Comparison of ENCODE assay signal across 8 cellular contexts in genomic region chr14:81710232-81710845, GRCh38.
DNase-seq lines count a peak whose midpoint lies in the region; ATAC-seq and TF ChIP-seq lines count a peak whose summit lies in the region.

No MANE protein-coding gene starts in this region.

- no peak overlapping the region for H3K4me3 ChIP-seq in WERI-Rb-1 (ENCODE audit: low read depth, low read length)

- H3K27me3 ChIP-seq in WERI-Rb-1 (ENCODE audit: insufficient read depth, low read depth, severe bottlenecking), result no peaks in the 10 kb centered on the region

- H3K27ac ChIP-seq in WERI-Rb-1, result no peak overlapping the region

- ATAC-seq in GM18909 (IDR thresholded peaks at IDR 0.05; ENCODE audit: poor library complexity, unreplicated experiment), result peak; percentile 60
- no peak for ATAC-seq in GM21526 (IDR thresholded peaks at IDR 0.05; ENCODE audit: low FRiP score, unreplicated experiment)
- no peak for ATAC-seq in HG03520 (IDR thresholded peaks at IDR 0.05; ENCODE audit: unreplicated experiment)
- no peak for ATAC-seq in HG03108 (IDR thresholded peaks at IDR 0.05; ENCODE audit: unreplicated experiment)

- peak; percentile 61 for TF ChIP-seq CTCF in WERI-Rb-1 (IDR thresholded peaks at IDR 0.05; ENCODE audit: low read depth, low read length)

- H3K36me3 ChIP-seq in WERI-Rb-1, result no peaks in the 10 kb centered on the region

- peak; percentile 16 for DNase-seq in COLO829 (ENCODE audit: low spot score)
- DNase-seq in NCI-H1092 treated with DMSO at 0.1 percent for 48 hours (lab: John Stamatoyannopoulos, UW), result peak; percentile 43
- DNase-seq in WERI-Rb-1, result peak; percentile 25
- peak; percentile 60 for DNase-seq in iPS-NIHi7 (ENCODE audit: extremely low spot score)

- H3K9me3 ChIP-seq in WERI-Rb-1 (ENCODE audit: severe bottlenecking), result no peaks in the 10 kb centered on the region
